ENCODE assay signal across 10 cellular contexts in genomic region chr2:9235388-9236344, GRCh38. TPM values are rescaled to one million over a fixed set of nuclear protein-coding genes. Genes with fewer than 3 reads are reported as not detected.
DNase-seq lines count a peak whose midpoint lies in the region; ATAC-seq and TF ChIP-seq lines count a peak whose summit lies in the region.
"Had no signal": no experiment of that assay in that cellular context is flagged by ENCODE, and none has a peak within 500 bp of the region (broad histone marks: within the 10 kb centered on the region; RNA-seq: fewer than 3 reads in every experiment).

No MANE protein-coding gene starts in this region.

- ATAC-seq in HCT116, result no peak
- ATAC-seq in GM21390 (IDR thresholded peaks at IDR 0.05; ENCODE audit: unreplicated experiment), result no peak
- ATAC-seq in GM18517 (IDR thresholded peaks at IDR 0.05; ENCODE audit: unreplicated experiment), result no peak
- no peak for ATAC-seq in GM19455 (IDR thresholded peaks at IDR 0.05; ENCODE audit: unreplicated experiment)

- H3K4me2 ChIP-seq in HCT116 (ENCODE audit: low read length) (peak overlapping the region; percentile 71), hepatocyte (peak overlapping the region; percentile 50)

- RAD21 ChIA-PET in HCT116 (lab: Charles Lee; ENCODE audit: low non-redundant PET in 1 of 2, low total read pairs in 2 of 2, uncharacterized antibody in 2 of 2, unreplicated experiment in 2 of 2), result interaction anchor here in 1 of 2 experiments (0.9 kb wide), 1 partner anchor 51 kb away, joined by 3 read pairs; no protein-coding TSS in a partner anchor

- 72% methylated on average over 20 of the region's 20 CpGs for WGBS in hepatocyte (ENCODE audit: low lambda C conversion rate, missing lambda C conversion rate)

- peak overlapping the region; percentile 7 to 31; a peak in 2 of 4 replicates for H3K4me3 ChIP-seq in HCT116 (replicated peaks in 1 of 2; ENCODE audit: low read depth in 1 of 2, low read length in 2 of 2)
- H3K4me3 ChIP-seq in hepatocyte, result no peak overlapping the region
- H3K4me3 ChIP-seq in skeletal muscle tissue (ENCODE audit: low read length in 3 of 3), result peak overlapping the region in 1 of 3 donors; percentile 41

- peak overlapping the region; percentile 81 for H3K27ac ChIP-seq in HCT116 (ENCODE audit: low read depth, low read length)
- H3K27ac ChIP-seq in hepatocyte, result peak overlapping the region; percentile 89
- peak overlapping the region; percentile 76 for H3K27ac ChIP-seq in skeletal muscle tissue (ENCODE audit: low read depth, low read length)

- no TSS peak for BruUV-seq in HCT116 (replicated peaks; lab: Mats Ljungman, UMichigan)

- H3K9ac ChIP-seq in HCT116 (ENCODE audit: low read length), result peak overlapping the region; percentile 46
- peak overlapping the region in 1 of 3 donors; percentile 43 for H3K9ac ChIP-seq in skeletal muscle tissue (ENCODE audit: low read depth in 1 of 3, low read length in 3 of 3)

- peaks cover 39% of the 10 kb centered on the region for H3K79me2 ChIP-seq in HCT116 (ENCODE audit: insufficient read depth, low read length)
- H3K79me2 ChIP-seq in hepatocyte, result peaks cover 95% of the 10 kb centered on the region

- H3K4me1 ChIP-seq in HCT116 (ENCODE audit: control insufficient read depth in 1 of 2, insufficient read depth in 2 of 2, low read length in 2 of 2) (peaks cover 68 to 75% of the 10 kb centered on the region in 2 experiments), hepatocyte (ENCODE audit: insufficient read depth) (peaks cover 38% of the 10 kb centered on the region), skeletal muscle tissue (ENCODE audit: control insufficient read depth in 3 of 3, insufficient read depth in 3 of 3, low read length in 3 of 3) (peaks cover 55 to 66% (median 57%) of the 10 kb centered on the region in 3 donors)

- no peaks in the 10 kb centered on the region for H3K9me2 ChIP-seq in HCT116 (ENCODE audit: insufficient read depth)
- no peaks in the 10 kb centered on the region for H3K9me2 ChIP-seq in hepatocyte (replicated peaks; ENCODE audit: insufficient read depth)

- no peak for TF ChIP-seq RAD21 in HCT116 (IDR thresholded peaks at IDR 0.05; ENCODE audit: low read depth)

- H2AFZ ChIP-seq in HCT116 (ENCODE audit: low read depth, low read length, poor library complexity, severe bottlenecking) (no peak overlapping the region), hepatocyte (no peak overlapping the region)

- no peak for DNase-seq in HCT116 (ENCODE audit: low read depth, low spot score)
- peak; percentile 69 for DNase-seq in astrocyte of the hippocampus (ENCODE audit: low read depth, low spot score)
- DNase-seq in hepatocyte (ENCODE audit: low spot score), result peak; percentile 26
- DNase-seq in activated CD4-positive, CD25-positive, alpha-beta regulatory T cell (lab: John Stamatoyannopoulos, UW), result no peak
- DNase-seq: midbrain, NCI-H1092 had no signal

- CTCF ChIA-PET in HCT116 (lab: Charles Lee), result no interaction called here

- H3K27me3 ChIP-seq in HCT116 (ENCODE audit: insufficient read depth, low read length), result peaks cover 6% of the 10 kb centered on the region; the same call in 1 of the 2 replicates
- H3K27me3 ChIP-seq in hepatocyte, result no peaks in the 10 kb centered on the region
- no peaks in the 10 kb centered on the region for H3K27me3 ChIP-seq in skeletal muscle tissue (ENCODE audit: control insufficient read depth in 3 of 3, insufficient read depth in 3 of 3, low read length in 3 of 3)

- H3K9me3 ChIP-seq in HCT116 (ENCODE audit: control insufficient read depth in 1 of 2, insufficient read depth in 1 of 2, low read depth in 1 of 2, low read length in 2 of 2) (no peaks in the 10 kb centered on the region), hepatocyte (ENCODE audit: low read depth) (no peaks in the 10 kb centered on the region), skeletal muscle tissue (ENCODE audit: control insufficient read depth in 3 of 3, low read length in 3 of 3) (no peaks in the 10 kb centered on the region)

- no peaks in the 10 kb centered on the region; the same call in 1 of the 2 replicates for H4K20me1 ChIP-seq in HCT116 (ENCODE audit: insufficient read depth)
- no peaks in the 10 kb centered on the region for H4K20me1 ChIP-seq in hepatocyte (ENCODE audit: insufficient read depth, poor library complexity, severe bottlenecking)

- intact Hi-C loops in HCT116 (cut with micrococcal nuclease), result no loop called here

- TF ChIP-seq POLR2A in HCT116 (IDR thresholded peaks at IDR 0.05; ENCODE audit: borderline replicate concordance, extremely low read depth, insufficient read depth, insufficient read length), result no peak

- TF ChIP-seq CTCF in HCT116 (IDR thresholded peaks at IDR 0.05 in 2 of 3, conservative IDR thresholded peaks at IDR 0.05 in 1 of 3; ENCODE audit: borderline replicate concordance in 1 of 3, insufficient read depth in 1 of 3, low read depth in 2 of 3, low read length in 2 of 3) (no peak), hepatocyte (IDR thresholded peaks at IDR 0.05; ENCODE audit: poor library complexity) (no peak)

- H3K36me3 ChIP-seq in HCT116 (ENCODE audit: control insufficient read depth in 1 of 2, insufficient read depth in 2 of 2, low read length in 2 of 2), result no peaks in the 10 kb centered on the region
- H3K36me3 ChIP-seq in hepatocyte (replicated peaks; ENCODE audit: insufficient read depth, low read depth), result no peaks in the 10 kb centered on the region
- H3K36me3 ChIP-seq in skeletal muscle tissue (ENCODE audit: control insufficient read depth in 3 of 3, insufficient read depth in 3 of 3, low read length in 3 of 3), result no peaks in the 10 kb centered on the region

- POLR2A ChIA-PET in HCT116 (lab: Charles Lee), result interaction anchor here (3.2 kb wide), 1 partner anchor 11 kb away, joined by 19 read pairs; no protein-coding TSS in a partner anchor

TF ChIP-seq in HCT116, 20 proteins besides CTCF, POLR2A, EP300 and RAD21 (continues in another document):
- TF ChIP-seq CEBPB (IDR thresholded peaks at IDR 0.05; ENCODE audit: low read depth), result no peak
- no peak for TF ChIP-seq ZNF274 (IDR thresholded peaks at IDR 0.05; ENCODE audit: low read depth, low read length)
- TF ChIP-seq EGR1 (IDR thresholded peaks at IDR 0.05; ENCODE audit: low read depth), result no peak
- TF ChIP-seq SP1 (IDR thresholded peaks at IDR 0.05; ENCODE audit: low read depth), result no peak
- no peak for TF ChIP-seq REST (IDR thresholded peaks at IDR 0.05; ENCODE audit: low read depth)
- no peak for TF ChIP-seq TCF7L2 (IDR thresholded peaks at IDR 0.05; ENCODE audit: borderline replicate concordance, extremely low read depth, insufficient read depth, insufficient read length)
- TF ChIP-seq EZH2 (IDR thresholded peaks at IDR 0.05), result no peak
- no peak for TF ChIP-seq EZH2phosphoT487 (IDR thresholded peaks at IDR 0.05; ENCODE audit: borderline replicate concordance)
- TF ChIP-seq MAX (IDR thresholded peaks at IDR 0.05), result no peak
- TF ChIP-seq ATF3 (IDR thresholded peaks at IDR 0.05), result no peak
- no peak for TF ChIP-seq SIN3A (IDR thresholded peaks at IDR 0.05; ENCODE audit: low read depth)
- no peak for TF ChIP-seq POLR2AphosphoS5 (IDR thresholded peaks at IDR 0.05; ENCODE audit: low read depth, low read length)
- no peak for TF ChIP-seq FOSL1 (IDR thresholded peaks at IDR 0.05; ENCODE audit: low read depth)
- TF ChIP-seq ELF1 (IDR thresholded peaks at IDR 0.05; ENCODE audit: borderline replicate concordance, low read depth), result no peak
- no peak for TF ChIP-seq ZFX (IDR thresholded peaks at IDR 0.05)
- TF ChIP-seq SRF (IDR thresholded peaks at IDR 0.05; ENCODE audit: low read depth), result no peak
- no peak for TF ChIP-seq JUND (IDR thresholded peaks at IDR 0.05)

RNA-seq across cellular contexts. Expression of gene ASAP2, which starts 29.1 kb away (rescaled TPM):
- total RNA-seq in HCT116 (2021; ENCODE audit: unreplicated experiment) (16.5 TPM), hepatocyte (17.1 and 21.3 TPM in 2 replicates), skeletal muscle tissue (17.7 TPM)
- 9.2 and 10.0 TPM in 2 replicates for polyA plus RNA-seq in HCT116 (2012)
- 13.7 and 15.4 TPM in 2 replicates for polyA plus RNA-seq in hepatocyte

Comparison
In these comparisons a context has a peak if more than half of its experiments do, and no peak if none do; other contexts are left out.
1. DNase-seq: peak in astrocyte of the hippocampus (single experiment) and hepatocyte (single experiment); none in HCT116 (single experiment) and activated CD4-positive, CD25-positive, alpha-beta regulatory T cell (0 of 4).
2. Peak in every context shown above with its lines, with median percentiles within 50 percentile points of each other: H3K27ac ChIP-seq.